ENCODE assay signal across 16 cellular contexts in the genomic region with DNA sequence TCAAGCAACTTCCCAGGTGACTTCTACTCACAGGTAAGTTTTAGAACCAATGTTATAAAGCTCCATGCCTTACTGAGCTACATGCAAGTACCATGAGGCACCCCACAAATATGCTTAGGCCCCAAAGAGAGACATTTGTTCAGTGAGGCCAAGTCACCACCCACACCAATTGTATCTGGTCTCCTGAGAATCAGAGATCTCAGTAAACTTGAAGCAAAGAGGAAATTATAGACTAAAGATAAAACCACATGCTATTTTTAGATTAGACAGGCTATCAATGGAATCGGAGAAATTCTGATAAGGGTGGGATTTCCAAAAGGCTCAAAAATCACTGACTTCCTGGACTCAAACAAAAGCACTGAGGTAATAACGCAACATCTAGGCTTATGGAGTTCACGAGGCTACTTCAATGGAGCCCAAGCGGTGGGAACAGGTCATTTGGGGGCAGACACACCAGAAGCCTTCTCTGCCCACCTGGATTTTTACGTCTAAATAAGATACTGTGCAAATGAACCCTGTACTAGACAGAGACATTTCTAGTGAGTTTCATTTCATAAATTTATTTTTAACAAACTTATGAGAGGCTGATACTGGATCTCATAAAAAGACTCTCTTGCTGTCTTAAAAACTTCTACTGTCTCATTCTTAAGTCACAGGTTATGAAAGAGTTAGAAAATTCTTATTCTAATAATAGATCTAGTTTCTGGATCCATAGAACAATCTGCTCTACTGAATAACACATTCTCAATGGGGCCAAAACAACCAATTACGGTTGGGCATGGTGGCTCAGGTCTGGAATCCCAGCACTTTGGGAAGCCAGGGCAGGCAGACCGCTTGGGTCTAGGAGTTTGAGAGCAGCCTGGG. TPM values are rescaled to one million over a fixed set of nuclear protein-coding genes. Genes with fewer than 3 reads are reported as not detected.
A peak's percentile ranks its signal among the peaks of the same experiment; 100 is the strongest.
DNase-seq lines count a peak whose midpoint lies in the region; ATAC-seq and TF ChIP-seq lines count a peak whose summit lies in the region.
"Had no signal": no experiment of that assay in that cellular context is flagged by ENCODE, and none has a peak within 500 bp of the region (broad histone marks: within the 10 kb centered on the region; RNA-seq: fewer than 3 reads in every experiment).

No MANE protein-coding gene starts in this region.

- no peaks in the 10 kb centered on the region for H3K9me3 Mint-ChIP-seq in neural progenitor cell

- H3K79me2 ChIP-seq in SU-DHL-6 (ENCODE audit: insufficient read depth, low read length) (peaks cover 100% of the 10 kb centered on the region), neural progenitor cell (ENCODE audit: low read depth) (peaks cover 99% of the 10 kb centered on the region)

- no peaks in the 10 kb centered on the region for H3K9me3 ChIP-seq in SU-DHL-6 (ENCODE audit: insufficient read depth, low read length)
- no peaks in the 10 kb centered on the region for H3K9me3 ChIP-seq in spleen
- no peaks in the 10 kb centered on the region for H3K9me3 ChIP-seq in neural progenitor cell (ENCODE audit: low read depth)
- no peaks in the 10 kb centered on the region for H3K9me3 ChIP-seq in stomach

- H3K36me3 ChIP-seq in SU-DHL-6 (ENCODE audit: low read length) (peaks cover 12% of the 10 kb centered on the region), spleen (peaks cover 0 to 55% (median 16%) of the 10 kb centered on the region in 6 donors), neural progenitor cell (peaks cover 3% of the 10 kb centered on the region), stomach (peaks cover 7 to 25% (median 24%) of the 10 kb centered on the region in 4 donors)

- TF ChIP-seq POLR2A in spleen (IDR thresholded peaks at IDR 0.05) (no peak), stomach (IDR thresholded peaks at IDR 0.05) (no peak)

- H3K4me1 ChIP-seq in spleen (peaks cover 48 to 100% (median 74%) of the 10 kb centered on the region in 6 donors), neural progenitor cell (peaks cover 38% of the 10 kb centered on the region), stomach (peaks cover 27 to 85% (median 44%) of the 10 kb centered on the region in 4 donors)

- peaks cover 40% of the 10 kb centered on the region for H3K36me3 Mint-ChIP-seq in neural progenitor cell

- TF ChIP-seq EP300 in stomach (IDR thresholded peaks at IDR 0.05), result no peak

- no peak for ATAC-seq in HG02588 (IDR thresholded peaks at IDR 0.05; ENCODE audit: unreplicated experiment)
- ATAC-seq: GM23338, K562 had no signal

- H3K27me3 Mint-ChIP-seq in neural progenitor cell (ENCODE audit: insufficient read depth, low read depth), result peaks cover 3% of the 10 kb centered on the region

- no peaks in the 10 kb centered on the region for H3K27me3 ChIP-seq in SU-DHL-6 (ENCODE audit: low read length)
- no peaks in the 10 kb centered on the region for H3K27me3 ChIP-seq in spleen (replicated peaks in 1 of 7)
- no peaks in the 10 kb centered on the region for H3K27me3 ChIP-seq in neural progenitor cell
- H3K27me3 ChIP-seq in stomach, result no peaks in the 10 kb centered on the region

- H3K4me3 ChIP-seq in SU-DHL-6 (ENCODE audit: insufficient read depth, low read length, poor library complexity, severe bottlenecking) (no peak overlapping the region), spleen (peak overlapping the region in 1 of 8 donors; percentile 97), neural progenitor cell (no peak overlapping the region), stomach (no peak overlapping the region)
- H3K4me3 ChIP-seq: GM23338, K562 had no signal

- H3K9ac ChIP-seq in SU-DHL-6 (ENCODE audit: low read length) (peak overlapping the region; percentile 41), neural progenitor cell (no peak overlapping the region)
- H3K9ac ChIP-seq: parathyroid adenoma had no signal

- intact Hi-C loops in spleen (cut with DNase I; ENCODE audit: low total_unique reads), result no loop called here
- intact Hi-C loops in stomach (cut with DNase I; ENCODE audit: low total_unique reads), result no loop called here

- H3K4me2 ChIP-seq in SU-DHL-6 (ENCODE audit: low read depth, low read length, poor library complexity, severe bottlenecking) (peak overlapping the region; percentile 99), neural progenitor cell (no peak overlapping the region)
- H3K4me2 ChIP-seq: GM23338 had no signal

- peaks cover 36% of the 10 kb centered on the region for H3K4me1 Mint-ChIP-seq in neural progenitor cell

- H3K27ac ChIP-seq in SU-DHL-6 (ENCODE audit: low read depth, low read length) (peak overlapping the region; percentile 98), spleen (peak overlapping the region in 7 of 8 donors; percentile 78 to 98 (median 94)), neural progenitor cell (no peak overlapping the region), stomach (peak overlapping the region in 2 of 5 donors; percentile 50 to 96)
- H3K27ac ChIP-seq: parathyroid adenoma had no signal

- peaks cover 6% of the 10 kb centered on the region; the same call in 1 of the 2 replicates for H4K20me1 ChIP-seq in SU-DHL-6 (ENCODE audit: low read depth, low read length)
- H4K20me1 ChIP-seq in neural progenitor cell (ENCODE audit: low read depth), result peaks cover 72% of the 10 kb centered on the region

- H3K4me3 Mint-ChIP-seq in neural progenitor cell, result no peak overlapping the region
- H3K4me3 Mint-ChIP-seq: GM23338 had no signal

- no peaks in the 10 kb centered on the region for H3K9me2 ChIP-seq in SU-DHL-6 (replicated peaks; ENCODE audit: insufficient read depth, low read length)

- 67 to 81% (median 80%) methylated on average over 7 of the region's 7 CpGs for WGBS in spleen, 5 donors
- WGBS in stomach, 5 donors, result 72 to 82% (median 77%) methylated on average over 7 of the region's 7 CpGs

- TF ChIP-seq CTCF in SU-DHL-6 (IDR thresholded peaks at IDR 0.05; ENCODE audit: insufficient read depth, low read length, poor library complexity, severe bottlenecking) (no peak), spleen (IDR thresholded peaks at IDR 0.05 in 8 of 11, conservative IDR thresholded peaks at IDR 0.05 in 3 of 11) (no peak), neural progenitor cell (IDR thresholded peaks at IDR 0.05) (no peak), stomach (IDR thresholded peaks at IDR 0.05) (no peak)

- H2AFZ ChIP-seq in SU-DHL-6 (ENCODE audit: low read depth, low read length, severe bottlenecking) (no peak overlapping the region), neural progenitor cell (replicated peaks) (no peak overlapping the region)
- H2AFZ ChIP-seq: GM23338, parathyroid adenoma had no signal

- H3K27ac Mint-ChIP-seq in neural progenitor cell, result no peak overlapping the region
- H3K27ac Mint-ChIP-seq: GM23338 had no signal

- H3F3A ChIP-seq in SU-DHL-6 (ENCODE audit: insufficient read depth), result peaks cover 36% of the 10 kb centered on the region
- peaks cover 20% of the 10 kb centered on the region for H3F3A ChIP-seq in neural progenitor cell (ENCODE audit: low read depth)

- peak; percentile 28 for DNase-seq in activated CD8-positive, alpha-beta memory T cell treated with anti-CD3 and anti-CD28 coated beads for 24 hours
- DNase-seq in activated CD8-positive, alpha-beta memory T cell treated with anti-CD3 and anti-CD28 coated beads, Interleukin-2, amount 50 U/mL, for 4 hours, result no peak
- DNase-seq in inferior parietal cortex (ENCODE audit: extremely low spot score), result peak; percentile 1
- DNase-seq in spleen, result no peak
- DNase-seq in neural progenitor cell (ENCODE audit: low spot score), result no peak
- no peak for DNase-seq in stomach
- DNase-seq: foreskin melanocyte; NCI-H146; NCI-H446; OCI-M1; stimulated activated CD4-positive, alpha-beta T cell treated with anti-CD3 and anti-CD28 coated beads, Interleukin-1b, Interleukin-23, amount 100 ng/mL, for 48 hours had no signal

RNA-seq across cellular contexts. Expression of a gene that starts 7.7 kb away (rescaled TPM):
- total RNA-seq in spleen (10 to 100 TPM; 37.8 to 92.4 (median 49.0) TPM), neural progenitor cell (ENCODE audit: low replicate concordance) (42.3 and 45.7 TPM in 2 replicates), stomach (10 to 100 TPM in 2 of 5 donors, 1 to 10 TPM in 2, under 1 TPM in 1; 0.89 to 37.8 (median 2.3) TPM)
- polyA plus RNA-seq in spleen (10 to 100 TPM; 19.0 to 22.7 (median 21.6) TPM), stomach (1 to 10 TPM; 3.7 to 9.3 (median 4.7) TPM)

RNA-seq across cellular contexts. Expression of a gene that starts 37.3 kb away (rescaled TPM):
- 10 to 100 TPM in 6 of 7 donors, 1 to 10 TPM in 1; 7.8 to 41.4 (median 21.3) TPM for total RNA-seq in spleen
- polyA plus RNA-seq in spleen, result 1 to 10 TPM in 2 of 3 donors, under 1 TPM in 1; 0.41 to 3.2 (median 1.6) TPM
- 5.4 and 7.9 TPM in 2 replicates for total RNA-seq in neural progenitor cell (ENCODE audit: low replicate concordance)
- 1 to 10 TPM in 1 of 5 donors, not detected in 4; 1.3 TPM for total RNA-seq in stomach
- polyA plus RNA-seq in stomach, result under 1 TPM; 0.13 to 0.92 (median 0.87) TPM
- polyA plus RNA-seq: K562 had no signal

Comparison
In these comparisons a context has a peak if more than half of its experiments do, and no peak if none do; other contexts are left out.
1. DNase-seq: peak in activated CD8-positive, alpha-beta memory T cell treated with anti-CD3 and anti-CD28 coated beads for 24 hours (single experiment) and inferior parietal cortex (single experiment); none in activated CD8-positive, alpha-beta memory T cell treated with anti-CD3 and anti-CD28 coated beads, Interleukin-2, amount 50 U/mL, for 4 hours (single experiment), spleen (single experiment), neural progenitor cell (single experiment) and stomach (single experiment).